ENCODE assay signal across 1 cellular context in genomic region chr17:70668276-70668937, GRCh38.
TF ChIP-seq lines count a peak whose summit lies in the region.

No MANE protein-coding gene starts in this region.

TF ChIP-seq in H1, 55 proteins besides CTCF, POLR2A, EP300 and RAD21 (continued from another document):
- no peak for TF ChIP-seq RBBP5 (IDR thresholded peaks at IDR 0.05; ENCODE audit: borderline replicate concordance, low read depth, low read length)
